Comparison of ENCODE assay signal across 1 cellular context in the genomic region with DNA sequence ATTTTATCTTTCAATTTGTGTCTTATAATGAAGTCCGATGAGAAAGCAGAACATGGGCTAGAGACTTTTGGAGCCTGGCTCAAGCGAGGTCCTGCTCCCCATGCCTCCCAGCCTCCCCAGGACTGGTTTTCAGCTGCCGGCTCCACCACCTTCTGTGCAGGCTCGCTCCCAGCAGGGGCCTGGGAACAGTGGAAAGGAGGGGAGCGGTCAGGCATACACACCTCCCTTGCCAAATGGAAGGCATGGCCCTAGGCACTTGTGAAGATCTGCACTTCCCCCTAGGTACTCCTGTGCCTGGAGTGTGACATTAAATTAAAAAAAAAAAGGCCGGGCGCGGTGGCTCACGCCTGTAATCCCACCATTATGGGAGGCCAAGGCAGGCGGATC.
TF ChIP-seq lines count a peak whose summit lies in the region.

No MANE protein-coding gene starts in this region.

TF ChIP-seq in HCT116, 20 proteins besides CTCF, POLR2A, EP300 and RAD21:
- no peak for TF ChIP-seq JUND (IDR thresholded peaks at IDR 0.05)
- no peak for TF ChIP-seq CBX3 (IDR thresholded peaks at IDR 0.05; ENCODE audit: low read depth)
- no peak for TF ChIP-seq ZNF274 (IDR thresholded peaks at IDR 0.05; ENCODE audit: low read depth, low read length)
- TF ChIP-seq, protein P1, sequence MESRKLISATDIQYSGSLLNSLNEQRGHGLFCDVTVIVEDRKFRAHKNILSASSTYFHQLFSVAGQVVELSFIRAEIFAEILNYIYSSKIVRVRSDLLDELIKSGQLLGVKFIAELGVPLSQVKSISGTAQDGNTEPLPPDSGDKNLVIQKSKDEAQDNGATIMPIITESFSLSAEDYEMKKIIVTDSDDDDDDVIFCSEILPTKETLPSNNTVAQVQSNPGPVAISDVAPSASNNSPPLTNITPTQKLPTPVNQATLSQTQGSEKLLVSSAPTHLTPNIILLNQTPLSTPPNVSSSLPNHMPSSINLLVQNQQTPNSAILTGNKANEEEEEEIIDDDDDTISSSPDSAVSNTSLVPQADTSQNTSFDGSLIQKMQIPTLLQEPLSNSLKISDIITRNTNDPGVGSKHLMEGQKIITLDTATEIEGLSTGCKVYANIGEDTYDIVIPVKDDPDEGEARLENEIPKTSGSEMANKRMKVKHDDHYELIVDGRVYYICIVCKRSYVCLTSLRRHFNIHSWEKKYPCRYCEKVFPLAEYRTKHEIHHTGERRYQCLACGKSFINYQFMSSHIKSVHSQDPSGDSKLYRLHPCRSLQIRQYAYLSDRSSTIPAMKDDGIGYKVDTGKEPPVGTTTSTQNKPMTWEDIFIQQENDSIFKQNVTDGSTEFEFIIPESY (IDR thresholded peaks at IDR 0.05; ENCODE audit: extremely low read depth, insufficient replicate concordance, low read length), result no peak
- TF ChIP-seq EGR1 (IDR thresholded peaks at IDR 0.05; ENCODE audit: low read depth), result no peak
- TF ChIP-seq SIN3A (IDR thresholded peaks at IDR 0.05; ENCODE audit: low read depth), result no peak
- no peak for TF ChIP-seq YY1 (IDR thresholded peaks at IDR 0.05; ENCODE audit: extremely low read depth, insufficient replicate concordance, low read depth, low read length)
- no peak for TF ChIP-seq SP1 (IDR thresholded peaks at IDR 0.05; ENCODE audit: low read depth)
- no peak for TF ChIP-seq EZH2phosphoT487 (IDR thresholded peaks at IDR 0.05; ENCODE audit: borderline replicate concordance)
- TF ChIP-seq FOSL1 (IDR thresholded peaks at IDR 0.05; ENCODE audit: low read depth), result no peak
